Comparison of ENCODE assay signal across 10 cellular contexts in the genomic region with DNA sequence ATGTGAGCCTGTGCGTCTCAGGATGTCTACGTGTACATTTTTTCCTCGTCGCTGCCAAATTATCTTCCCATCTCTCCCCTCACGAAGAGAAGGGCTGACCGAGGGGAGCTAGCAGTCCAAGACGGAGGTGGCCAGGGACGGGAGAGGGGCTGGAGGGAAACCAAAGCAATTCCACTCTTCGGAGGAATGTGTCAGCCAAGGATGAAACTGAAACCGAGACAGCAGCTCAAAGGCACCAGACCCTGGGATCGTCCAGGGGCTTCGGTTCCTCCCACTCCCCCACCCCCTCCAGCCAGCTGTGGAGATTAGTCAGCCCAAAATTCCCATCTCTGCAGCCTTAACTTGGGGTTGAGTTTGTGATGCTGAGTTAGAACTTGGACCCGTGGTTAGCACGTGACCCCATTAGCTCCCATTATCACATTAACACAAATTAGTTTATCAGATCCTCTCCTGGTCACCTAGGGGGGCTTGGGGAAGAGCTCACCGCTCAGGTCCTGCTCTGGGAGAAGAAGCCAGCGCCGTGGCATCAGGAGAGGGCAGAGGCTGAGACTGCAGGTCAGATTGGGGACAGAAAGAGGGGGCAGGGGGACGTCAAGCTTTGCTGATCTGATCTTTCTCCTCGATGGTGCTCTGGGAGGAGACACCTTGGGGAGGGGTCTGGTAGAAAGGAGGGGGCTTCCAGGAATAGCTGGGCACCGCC. TPM values are rescaled to one million over a fixed set of nuclear protein-coding genes. Genes with fewer than 3 reads are reported as not detected.
DNase-seq lines count a peak whose midpoint lies in the region; ATAC-seq lines count a peak whose summit lies in the region.
"Had no signal": no experiment of that assay in that cellular context is flagged by ENCODE, and none has a peak within 500 bp of the region (broad histone marks: within the 10 kb centered on the region; RNA-seq: fewer than 3 reads in every experiment).

No MANE protein-coding gene starts in this region.

- H3K36me3 Mint-ChIP-seq in activated T-helper 1 cell treated with anti-CD3 and anti-CD28 coated beads, Interleukin-12 subunit alpha, Interleukin-12 subunit beta, Interleukin-2, Interleukin-4 antibody, amounts not matched to agents 30 ng/mL and 10 ng/mL and 1 ng/mL, durations not matched to agents 14 hours and 24 hours and 36 hours (ENCODE audit: low read depth), result peaks cover 6% of the 10 kb centered on the region

- H3K27me3 Mint-ChIP-seq in activated T-helper 1 cell treated with anti-CD3 and anti-CD28 coated beads, Interleukin-12 subunit alpha, Interleukin-12 subunit beta, Interleukin-2, Interleukin-4 antibody, amounts not matched to agents 30 ng/mL and 10 ng/mL and 1 ng/mL, durations not matched to agents 14 hours and 24 hours and 36 hours (ENCODE audit: insufficient read depth), result no peaks in the 10 kb centered on the region

- peak overlapping the region; percentile 53 for H3K4me3 Mint-ChIP-seq in activated T-helper 1 cell treated with anti-CD3 and anti-CD28 coated beads, Interleukin-12 subunit alpha, Interleukin-12 subunit beta, Interleukin-2, Interleukin-4 antibody, amounts not matched to agents 30 ng/mL and 10 ng/mL and 1 ng/mL, durations not matched to agents 14 hours and 24 hours and 36 hours

- H3K9me3 Mint-ChIP-seq in activated T-helper 1 cell treated with anti-CD3 and anti-CD28 coated beads, Interleukin-12 subunit alpha, Interleukin-12 subunit beta, Interleukin-2, Interleukin-4 antibody, amounts not matched to agents 30 ng/mL and 10 ng/mL and 1 ng/mL, durations not matched to agents 14 hours and 24 hours and 36 hours, result no peaks in the 10 kb centered on the region

- intact Hi-C loops in activated T-helper 1 cell treated with anti-CD3 and anti-CD28 coated beads, Interleukin-12 subunit alpha, Interleukin-12 subunit beta, Interleukin-2, Interleukin-4 antibody, amounts not matched to agents 30 ng/mL and 10 ng/mL and 1 ng/mL, durations not matched to agents 14 hours and 24 hours and 36 hours (cut with micrococcal nuclease), result no loop called here

- peak; percentile 6 for DNase-seq in stimulated activated CD4-positive, alpha-beta T cell treated with anti-CD3 and anti-CD28 coated beads, Interleukin-15, amount 100 ng/mL, for 24 hours
- no peak for DNase-seq in stimulated activated CD4-positive, alpha-beta T cell treated with anti-CD3 and anti-CD28 coated beads, Interleukin-2, amount 100 ng/mL, for 24 hours
- no peak for DNase-seq in activated T-helper 1 cell treated with anti-CD3 and anti-CD28 coated beads, Interleukin-12 subunit alpha, Interleukin-12 subunit beta, Interleukin-2, Interleukin-4 antibody, amounts not matched to agents 30 ng/mL and 10 ng/mL and 1 ng/mL, durations not matched to agents 14 hours and 24 hours and 36 hours (ENCODE audit: low spot score)
- DNase-seq in left kidney (ENCODE audit: low read depth, low spot score) (peak; percentile 76), superior temporal gyrus (ENCODE audit: extremely low spot score) (no peak), globus pallidus (ENCODE audit: low spot score) (no peak)
- DNase-seq in effector CD8-positive, alpha-beta T cell (lab: John Stamatoyannopoulos, UW), result no peak
- DNase-seq: DMS79 treated with DMSO at 0.1 percent for 48 hours, left colon had no signal

- peak overlapping the region; percentile 61 for H3K27ac Mint-ChIP-seq in activated T-helper 1 cell treated with anti-CD3 and anti-CD28 coated beads, Interleukin-12 subunit alpha, Interleukin-12 subunit beta, Interleukin-2, Interleukin-4 antibody, amounts not matched to agents 30 ng/mL and 10 ng/mL and 1 ng/mL, durations not matched to agents 14 hours and 24 hours and 36 hours

- peaks cover 25% of the 10 kb centered on the region for H3K4me1 Mint-ChIP-seq in activated T-helper 1 cell treated with anti-CD3 and anti-CD28 coated beads, Interleukin-12 subunit alpha, Interleukin-12 subunit beta, Interleukin-2, Interleukin-4 antibody, amounts not matched to agents 30 ng/mL and 10 ng/mL and 1 ng/mL, durations not matched to agents 14 hours and 24 hours and 36 hours (ENCODE audit: low read depth)

- ATAC-seq in GM19467 (IDR thresholded peaks at IDR 0.05; ENCODE audit: unreplicated experiment), result no peak
- ATAC-seq: left colon had no signal

RNA-seq across cellular contexts. Expression of gene ELF4, which starts 8.8 kb away (rescaled TPM):
- 26.1 and 26.6 TPM in 2 replicates for total RNA-seq in activated T-helper 1 cell treated with anti-CD3 and anti-CD28 coated beads, Interleukin-12 subunit alpha, Interleukin-12 subunit beta, Interleukin-2, Interleukin-4 antibody, amounts not matched to agents 30 ng/mL and 10 ng/mL and 1 ng/mL, durations not matched to agents 14 hours and 24 hours and 36 hours

RNA-seq across cellular contexts. Expression of gene AIFM1, which starts 46.5 kb away (rescaled TPM):
- total RNA-seq in activated T-helper 1 cell treated with anti-CD3 and anti-CD28 coated beads, Interleukin-12 subunit alpha, Interleukin-12 subunit beta, Interleukin-2, Interleukin-4 antibody, amounts not matched to agents 30 ng/mL and 10 ng/mL and 1 ng/mL, durations not matched to agents 14 hours and 24 hours and 36 hours, result 46.0 and 50.2 TPM in 2 replicates

RNA-seq across cellular contexts. Expression of gene RAB33A, which starts 52.7 kb away (rescaled TPM):
- total RNA-seq in activated T-helper 1 cell treated with anti-CD3 and anti-CD28 coated beads, Interleukin-12 subunit alpha, Interleukin-12 subunit beta, Interleukin-2, Interleukin-4 antibody, amounts not matched to agents 30 ng/mL and 10 ng/mL and 1 ng/mL, durations not matched to agents 14 hours and 24 hours and 36 hours, result 20.5 and 21.5 TPM in 2 replicates

Comparison
In these comparisons a context has a peak if more than half of its experiments do, and no peak if none do; other contexts are left out.
1. DNase-seq: peak in stimulated activated CD4-positive, alpha-beta T cell treated with anti-CD3 and anti-CD28 coated beads, Interleukin-15, amount 100 ng/mL, for 24 hours (single experiment) and left kidney (single experiment); none in stimulated activated CD4-positive, alpha-beta T cell treated with anti-CD3 and anti-CD28 coated beads, Interleukin-2, amount 100 ng/mL, for 24 hours (0 of 2), activated T-helper 1 cell treated with anti-CD3 and anti-CD28 coated beads, Interleukin-12 subunit alpha, Interleukin-12 subunit beta, Interleukin-2, Interleukin-4 antibody, amounts not matched to agents 30 ng/mL and 10 ng/mL and 1 ng/mL, durations not matched to agents 14 hours and 24 hours and 36 hours (single experiment), superior temporal gyrus (single experiment), globus pallidus (single experiment) and effector CD8-positive, alpha-beta T cell (single experiment).